15 cellular contexts compared by ENCODE assay signal in the genomic region with DNA sequence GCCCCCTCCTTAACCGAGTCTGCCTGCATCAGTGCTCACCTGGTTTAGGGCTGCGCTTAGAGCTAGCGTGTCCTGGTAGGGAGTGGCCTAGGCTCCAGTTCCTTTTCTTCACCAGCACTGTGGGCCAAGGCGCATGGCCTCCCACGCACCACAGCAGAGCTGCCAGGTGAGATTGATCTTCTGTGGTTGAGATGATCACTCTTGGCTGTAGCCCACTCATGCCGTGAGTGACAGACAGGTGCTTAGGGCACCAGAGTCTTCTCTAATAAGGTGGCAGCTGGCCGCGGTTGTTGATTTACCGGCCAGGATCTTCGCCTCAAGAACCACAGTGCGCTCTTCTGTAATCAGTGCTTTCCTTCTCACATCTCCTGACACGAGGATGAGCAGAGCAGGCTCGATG.
"Had no signal": no experiment of that assay in that cellular context is flagged by ENCODE, and none has a peak within 500 bp of the region (broad histone marks: within the 10 kb centered on the region; RNA-seq: fewer than 3 reads in every experiment).

No MANE protein-coding gene starts in this region.

- DNase-seq: activated CD4-positive, alpha-beta memory T cell treated with anti-CD3 and anti-CD28 coated beads, Interleukin-2, amount 10 ng/mL, durations not matched to agents 7 days and 5 days; activated CD4-positive, alpha-beta T cell treated with anti-CD3 and anti-CD28 coated beads for 4 hours; activated gamma-delta T cell treated with Interleukin-2 at 50 U/mL for 16 hours; activated T-cell treated with anti-CD3 and anti-CD28 coated beads, Interleukin-2, amount 50 U/mL, for 72 hours; amygdala; left ventricle myocardium superior; mucosa of descending colon; naive thymus-derived CD8-positive, alpha-beta T cell; stimulated activated CD4-positive, alpha-beta T cell treated with anti-CD3 and anti-CD28 coated beads, Interleukin-4, amount 100 ng/mL, for 1 hour; stimulated activated naive B cell treated with anti-CD40 and anti-IgM and Interleukin-4, amounts not matched to agents 10 μg/mL and 1 μg/mL and 100 μg/mL, for 72 hours; thyroid gland had no signal

- ATAC-seq: activated T-cell treated with anti-CD3 and anti-CD28 coated beads, Interleukin-2, amount 50 U/mL, for 72 hours; esophagus mucosa; left ventricle myocardium superior; mucosa of descending colon; naive thymus-derived CD8-positive, alpha-beta T cell; WTC11 had no signal

- H3K4me3 ChIP-seq: coronary artery, mucosa of descending colon, thyroid gland had no signal

- H3K27me3 ChIP-seq: neutrophil, thyroid gland had no signal

- H3K9me3 ChIP-seq: mucosa of descending colon, neutrophil, thyroid gland had no signal

- H3K27ac ChIP-seq: coronary artery, neutrophil, thyroid gland had no signal

- H3K4me1 ChIP-seq: thyroid gland had no signal

- H3K36me3 ChIP-seq: neutrophil had no signal
